In the genomic region with DNA sequence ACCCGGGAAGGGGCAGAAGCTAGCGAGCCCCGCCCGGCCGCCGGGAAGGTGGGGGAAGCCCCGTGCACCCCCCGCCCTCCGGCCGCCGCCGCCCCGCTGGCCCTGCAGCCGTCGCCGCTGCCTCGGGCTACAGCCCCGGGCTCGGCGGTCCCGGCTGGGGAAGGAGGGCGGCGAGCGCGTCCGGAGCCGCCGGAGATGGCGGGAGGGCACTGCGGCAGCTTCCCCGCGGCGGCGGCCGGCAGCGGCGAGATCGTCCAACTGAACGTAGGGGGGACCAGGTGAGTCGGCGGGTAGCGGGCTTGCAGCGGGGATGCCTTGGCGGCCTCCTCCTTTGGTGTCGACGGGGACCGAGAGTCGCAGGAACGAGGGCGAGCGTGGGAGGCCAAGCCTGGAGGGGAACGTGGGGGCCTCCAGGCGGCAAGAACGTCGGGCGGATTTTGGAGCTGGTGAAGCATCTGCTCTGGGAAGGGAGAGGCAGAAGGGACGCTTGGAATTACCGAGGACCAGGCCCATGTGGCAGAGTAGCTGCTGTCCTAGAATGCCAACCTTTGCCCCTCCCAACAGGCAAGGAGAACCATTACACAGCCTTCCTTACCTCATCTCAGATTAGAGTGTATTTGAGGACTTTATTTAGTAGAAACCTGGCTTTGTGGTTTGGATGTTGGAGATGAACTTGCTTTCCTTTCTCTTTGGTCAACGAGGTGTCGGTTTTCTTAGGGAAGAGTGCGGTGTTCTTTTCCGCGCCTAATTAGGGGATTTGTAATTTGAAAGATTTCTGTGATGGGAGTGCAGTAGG, we compare ENCODE assay signal across 1 cellular context.
TF ChIP-seq lines count a peak whose summit lies in the region.

No MANE protein-coding gene starts in this region.

TF ChIP-seq in HepG2, 621 proteins besides CTCF, POLR2A, EP300 and RAD21 (continued from another document and continues in another):
- TF ChIP-seq, protein P1, sequence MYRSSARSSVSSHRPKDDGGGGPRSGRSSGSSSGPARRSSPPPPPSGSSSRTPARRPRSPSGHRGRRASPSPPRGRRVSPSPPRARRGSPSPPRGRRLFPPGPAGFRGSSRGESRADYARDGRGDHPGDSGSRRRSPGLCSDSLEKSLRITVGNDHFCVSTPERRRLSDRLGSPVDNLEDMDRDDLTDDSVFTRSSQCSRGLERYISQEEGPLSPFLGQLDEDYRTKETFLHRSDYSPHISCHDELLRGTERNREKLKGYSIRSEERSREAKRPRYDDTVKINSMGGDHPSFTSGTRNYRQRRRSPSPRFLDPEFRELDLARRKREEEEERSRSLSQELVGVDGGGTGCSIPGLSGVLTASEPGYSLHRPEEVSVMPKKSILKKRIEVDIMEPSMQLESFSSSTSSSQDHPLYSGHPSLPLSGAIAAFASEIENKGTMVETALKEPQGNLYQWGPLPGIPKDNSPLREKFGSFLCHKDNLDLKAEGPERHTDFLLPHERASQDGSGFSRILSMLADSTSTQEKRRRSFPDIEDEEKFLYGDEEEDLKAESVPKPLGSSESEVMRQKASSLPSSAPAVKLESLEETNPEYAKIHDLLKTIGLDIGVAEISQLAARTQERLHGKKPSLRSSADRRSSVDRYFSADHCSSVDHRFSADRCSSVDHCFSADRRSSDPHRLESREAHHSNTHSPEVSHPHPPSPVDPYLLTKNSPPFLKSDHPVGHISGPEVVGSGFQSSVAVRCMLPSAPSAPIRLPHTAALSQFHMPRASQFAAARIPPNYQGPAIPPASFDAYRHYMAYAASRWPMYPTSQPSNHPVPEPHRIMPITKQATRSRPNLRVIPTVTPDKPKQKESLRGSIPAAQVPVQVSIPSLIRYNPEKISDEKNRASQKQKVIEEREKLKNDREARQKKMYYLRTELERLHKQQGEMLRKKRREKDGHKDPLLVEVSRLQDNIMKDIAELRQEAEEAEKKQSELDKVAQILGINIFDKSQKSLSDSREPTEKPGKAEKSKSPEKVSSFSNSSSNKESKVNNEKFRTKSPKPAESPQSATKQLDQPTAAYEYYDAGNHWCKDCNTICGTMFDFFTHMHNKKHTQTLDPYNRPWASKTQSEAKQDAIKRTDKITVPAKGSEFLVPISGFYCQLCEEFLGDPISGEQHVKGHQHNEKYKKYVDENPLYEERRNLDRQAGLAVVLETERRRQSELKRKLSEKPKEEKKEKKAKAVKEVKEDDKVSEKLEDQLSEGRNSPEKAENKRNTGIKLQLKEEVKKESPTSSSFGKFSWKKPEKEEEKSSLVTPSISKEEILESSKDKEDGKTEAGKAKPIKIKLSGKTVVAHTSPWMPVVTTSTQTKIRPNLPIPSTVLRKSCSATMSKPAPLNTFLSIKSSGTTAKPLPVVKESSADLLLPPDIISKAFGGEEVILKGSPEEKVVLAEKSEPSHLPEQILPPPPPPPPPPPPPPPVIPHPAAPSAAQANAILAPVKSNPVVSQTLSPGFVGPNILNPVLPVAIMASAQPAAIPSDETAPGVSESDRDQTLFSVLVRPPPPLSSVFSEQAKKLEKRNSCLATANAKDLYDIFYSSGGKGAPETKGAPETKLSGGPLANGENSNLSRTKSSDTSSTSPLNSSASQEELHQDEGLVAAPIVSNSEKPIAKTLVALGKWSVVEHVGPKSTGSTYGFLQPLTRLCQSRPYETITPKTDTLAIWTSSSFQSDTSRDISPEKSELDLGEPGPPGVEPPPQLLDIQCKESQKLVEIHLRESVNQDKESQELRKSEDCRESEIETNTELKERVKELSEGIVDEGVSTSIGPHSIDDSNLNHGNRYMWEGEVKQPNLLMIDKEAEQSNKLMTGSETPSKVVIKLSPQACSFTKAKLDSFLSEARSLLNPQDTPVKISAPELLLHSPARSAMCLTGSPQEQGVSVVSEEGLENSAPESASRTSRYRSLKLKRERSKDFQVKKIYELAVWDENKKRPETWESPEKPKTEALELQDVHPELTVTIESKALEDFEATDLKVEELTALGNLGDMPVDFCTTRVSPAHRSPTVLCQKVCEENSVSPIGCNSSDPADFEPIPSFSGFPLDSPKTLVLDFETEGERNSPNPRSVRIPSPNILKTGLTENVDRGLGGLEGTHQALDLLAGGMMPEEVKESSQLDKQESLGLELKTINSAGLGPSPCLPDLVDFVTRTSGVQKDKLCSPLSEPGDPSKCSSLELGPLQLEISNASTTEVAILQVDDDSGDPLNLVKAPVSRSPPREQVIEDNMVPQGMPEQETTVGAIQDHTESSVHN (CRISPR knock-in tag; IDR thresholded peaks at IDR 0.05), result no peak
- no peak for TF ChIP-seq DMTF1 (CRISPR knock-in tag; IDR thresholded peaks at IDR 0.05)
- TF ChIP-seq DPF2 (CRISPR knock-in tag; IDR thresholded peaks at IDR 0.05; ENCODE audit: borderline replicate concordance, low read depth), result no peak
- 0 out of 2 replicates have a peak, but pooled peaks have one; percentile 47 for TF ChIP-seq ZSCAN21 (CRISPR knock-in tag; IDR thresholded peaks at IDR 0.05; ENCODE audit: borderline replicate concordance)
- TF ChIP-seq GATA4 (IDR thresholded peaks at IDR 0.05; ENCODE audit: borderline replicate concordance, low read depth), result no peak
- no peak for TF ChIP-seq HDAC2 (CRISPR knock-in tag; IDR thresholded peaks at IDR 0.05)
- no peak for TF ChIP-seq DBP (CRISPR knock-in tag; IDR thresholded peaks at IDR 0.05; ENCODE audit: not compliant biosample characterization)
- no peak for TF ChIP-seq SATB2 (CRISPR knock-in tag; IDR thresholded peaks at IDR 0.05)
- TF ChIP-seq, protein P2, sequence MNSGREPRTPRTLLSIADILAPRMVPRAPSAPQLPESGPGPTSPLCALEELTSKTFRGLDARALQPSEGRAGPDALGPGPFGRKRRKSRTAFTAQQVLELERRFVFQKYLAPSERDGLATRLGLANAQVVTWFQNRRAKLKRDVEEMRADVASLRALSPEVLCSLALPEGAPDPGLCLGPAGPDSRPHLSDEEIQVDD (CRISPR knock-in tag; IDR thresholded peaks at IDR 0.05; ENCODE audit: borderline replicate concordance), result 0 out of 2 replicates have a peak, but pooled peaks have one; percentile 10
- peak; percentile 42 for TF ChIP-seq RBM39 (IDR thresholded peaks at IDR 0.05; ENCODE audit: low read depth, low read length, poor library complexity, severe bottlenecking)
- no peak for TF ChIP-seq STAT5B (CRISPR knock-in tag; IDR thresholded peaks at IDR 0.05)
- no peak for TF ChIP-seq ZBTB21 (CRISPR knock-in tag; IDR thresholded peaks at IDR 0.05)
- TF ChIP-seq ELF3 (CRISPR knock-in tag; IDR thresholded peaks at IDR 0.05), result no peak
- no peak for TF ChIP-seq MAFK (conservative IDR thresholded peaks at IDR 0.05 in 1 of 2, IDR thresholded peaks at IDR 0.05 in 1 of 2; ENCODE audit: low read length in 2 of 2)
- peak; percentile 41; the same call in 1 of the 2 replicates for TF ChIP-seq SPEN (CRISPR knock-in tag; IDR thresholded peaks at IDR 0.05; ENCODE audit: low read depth)
- TF ChIP-seq YEATS2 (CRISPR knock-in tag; IDR thresholded peaks at IDR 0.05; ENCODE audit: borderline replicate concordance), result 0 out of 2 replicates have a peak, but pooled peaks have one; percentile 18
- TF ChIP-seq ZBTB20 (CRISPR knock-in tag; IDR thresholded peaks at IDR 0.05; ENCODE audit: borderline replicate concordance, low read depth), result no peak
- TF ChIP-seq TGIF2 (CRISPR knock-in tag; IDR thresholded peaks at IDR 0.05), result 0 out of 2 replicates have a peak, but pooled peaks have one; percentile 1
- TF ChIP-seq ZFX (CRISPR knock-in tag; IDR thresholded peaks at IDR 0.05; ENCODE audit: low read depth), result peak; percentile 85
- TF ChIP-seq, protein P3, sequence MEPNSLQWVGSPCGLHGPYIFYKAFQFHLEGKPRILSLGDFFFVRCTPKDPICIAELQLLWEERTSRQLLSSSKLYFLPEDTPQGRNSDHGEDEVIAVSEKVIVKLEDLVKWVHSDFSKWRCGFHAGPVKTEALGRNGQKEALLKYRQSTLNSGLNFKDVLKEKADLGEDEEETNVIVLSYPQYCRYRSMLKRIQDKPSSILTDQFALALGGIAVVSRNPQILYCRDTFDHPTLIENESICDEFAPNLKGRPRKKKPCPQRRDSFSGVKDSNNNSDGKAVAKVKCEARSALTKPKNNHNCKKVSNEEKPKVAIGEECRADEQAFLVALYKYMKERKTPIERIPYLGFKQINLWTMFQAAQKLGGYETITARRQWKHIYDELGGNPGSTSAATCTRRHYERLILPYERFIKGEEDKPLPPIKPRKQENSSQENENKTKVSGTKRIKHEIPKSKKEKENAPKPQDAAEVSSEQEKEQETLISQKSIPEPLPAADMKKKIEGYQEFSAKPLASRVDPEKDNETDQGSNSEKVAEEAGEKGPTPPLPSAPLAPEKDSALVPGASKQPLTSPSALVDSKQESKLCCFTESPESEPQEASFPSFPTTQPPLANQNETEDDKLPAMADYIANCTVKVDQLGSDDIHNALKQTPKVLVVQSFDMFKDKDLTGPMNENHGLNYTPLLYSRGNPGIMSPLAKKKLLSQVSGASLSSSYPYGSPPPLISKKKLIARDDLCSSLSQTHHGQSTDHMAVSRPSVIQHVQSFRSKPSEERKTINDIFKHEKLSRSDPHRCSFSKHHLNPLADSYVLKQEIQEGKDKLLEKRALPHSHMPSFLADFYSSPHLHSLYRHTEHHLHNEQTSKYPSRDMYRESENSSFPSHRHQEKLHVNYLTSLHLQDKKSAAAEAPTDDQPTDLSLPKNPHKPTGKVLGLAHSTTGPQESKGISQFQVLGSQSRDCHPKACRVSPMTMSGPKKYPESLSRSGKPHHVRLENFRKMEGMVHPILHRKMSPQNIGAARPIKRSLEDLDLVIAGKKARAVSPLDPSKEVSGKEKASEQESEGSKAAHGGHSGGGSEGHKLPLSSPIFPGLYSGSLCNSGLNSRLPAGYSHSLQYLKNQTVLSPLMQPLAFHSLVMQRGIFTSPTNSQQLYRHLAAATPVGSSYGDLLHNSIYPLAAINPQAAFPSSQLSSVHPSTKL (CRISPR knock-in tag; IDR thresholded peaks at IDR 0.05), result 0 out of 2 replicates have a peak, but pooled peaks have one; percentile 11
- no peak for TF ChIP-seq NCOA5 (CRISPR knock-in tag; IDR thresholded peaks at IDR 0.05)
- 0 out of 2 replicates have a peak, but pooled peaks have one; percentile 8 for TF ChIP-seq ARID4A (CRISPR knock-in tag; IDR thresholded peaks at IDR 0.05; ENCODE audit: borderline replicate concordance)
- no peak for TF ChIP-seq ZKSCAN1 (IDR thresholded peaks at IDR 0.05; ENCODE audit: low read length)
- TF ChIP-seq SIN3A (IDR thresholded peaks at IDR 0.05; ENCODE audit: borderline replicate concordance, low read depth, low read length), result no peak
- TF ChIP-seq, protein P4, sequence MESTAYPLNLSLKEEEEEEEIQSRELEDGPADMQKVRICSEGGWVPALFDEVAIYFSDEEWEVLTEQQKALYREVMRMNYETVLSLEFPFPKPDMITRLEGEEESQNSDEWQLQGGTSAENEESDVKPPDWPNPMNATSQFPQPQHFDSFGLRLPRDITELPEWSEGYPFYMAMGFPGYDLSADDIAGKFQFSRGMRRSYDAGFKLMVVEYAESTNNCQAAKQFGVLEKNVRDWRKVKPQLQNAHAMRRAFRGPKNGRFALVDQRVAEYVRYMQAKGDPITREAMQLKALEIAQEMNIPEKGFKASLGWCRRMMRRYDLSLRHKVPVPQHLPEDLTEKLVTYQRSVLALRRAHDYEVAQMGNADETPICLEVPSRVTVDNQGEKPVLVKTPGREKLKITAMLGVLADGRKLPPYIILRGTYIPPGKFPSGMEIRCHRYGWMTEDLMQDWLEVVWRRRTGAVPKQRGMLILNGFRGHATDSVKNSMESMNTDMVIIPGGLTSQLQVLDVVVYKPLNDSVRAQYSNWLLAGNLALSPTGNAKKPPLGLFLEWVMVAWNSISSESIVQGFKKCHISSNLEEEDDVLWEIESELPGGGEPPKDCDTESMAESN (CRISPR knock-in tag; conservative IDR thresholded peaks at IDR 0.05), result no peak; the same call in 1 of the 2 replicates
- TF ChIP-seq RORA (CRISPR knock-in tag; IDR thresholded peaks at IDR 0.05), result no peak
